Comparison of ENCODE assay signal across 30 cellular contexts in the genomic region with DNA sequence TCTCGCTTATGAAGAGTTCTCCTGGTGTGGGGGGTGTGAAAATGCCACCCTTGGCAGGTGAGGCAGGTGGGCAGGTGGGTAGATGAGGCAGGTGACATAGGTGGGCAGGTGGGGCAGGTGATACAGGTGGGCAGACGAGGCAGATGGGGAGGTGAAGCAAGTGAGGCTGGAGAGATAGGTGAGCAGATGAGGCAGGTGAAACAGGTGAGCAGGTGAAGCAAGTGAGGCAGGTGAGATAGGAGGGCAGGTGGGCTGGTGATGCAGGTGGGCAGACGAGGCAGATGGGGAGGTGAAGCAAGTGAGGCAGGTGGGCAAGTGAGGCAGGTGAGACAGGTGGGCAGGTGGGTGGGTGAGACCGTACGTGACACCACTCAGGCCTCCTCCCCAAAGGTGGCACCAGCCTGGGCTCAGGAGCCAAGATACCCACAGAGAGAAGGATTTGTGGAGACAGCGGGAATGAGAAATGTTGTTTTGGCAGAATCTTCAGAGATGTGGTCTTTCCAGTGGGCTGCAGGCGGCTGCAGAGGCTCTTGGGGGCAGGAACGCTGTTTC.
"Had no signal": no experiment of that assay in that cellular context is flagged by ENCODE, and none has a peak within 500 bp of the region (broad histone marks: within the 10 kb centered on the region; RNA-seq: fewer than 3 reads in every experiment).

No MANE protein-coding gene starts in this region.

- H3K27me3 ChIP-seq: ascending aorta, Peyer's patch, SJSA1 had no signal

- DNase-seq: activated CD4-positive, alpha-beta T cell treated with anti-CD3 and anti-CD28 coated beads for 36 hours; activated CD4-positive, alpha-beta T cell treated with anti-CD3 and anti-CD28 coated beads, Interleukin-2, amount 10 ng/mL, durations not matched to agents 7 days and 5 days; activated CD4-positive, alpha-beta T cell treated with anti-CD3 and anti-CD28 coated beads, Interleukin-2, amount 50 U/mL, for 48 hours; activated CD8-positive, alpha-beta memory T cell treated with anti-CD3 and anti-CD28 coated beads, Interleukin-2, amount 50 U/mL, for 4 hours; activated effector memory CD4-positive, alpha-beta T cell treated with Interleukin-2 at 50 U/mL for 16 hours; activated naive CD4-positive, alpha-beta T cell treated with anti-CD3 and anti-CD28 coated beads, Interleukin-2, amount 50 U/mL, for 16 hours; activated naive CD8-positive, alpha-beta T cell treated with anti-CD3 and anti-CD28 coated beads for 36 hours; activated T-cell treated with anti-CD3 and anti-CD28 coated beads for 4 hours; activated T-cell treated with anti-CD3 and anti-CD28 coated beads, Interleukin-2, amount 50 U/mL, for 48 hours; amniotic stem cell; cerebellar nuclear complex; Karpas-422; KBM-7; NCI-H1105; NCI-H1417 treated with DMSO at 0.1 percent for 48 hours; NCI-H187 treated with DMSO at 0.1 percent for 48 hours; NCI-H2081; NCI-H510A; NCI-H526; NCI-H748 treated with DMSO at 0.1 percent for 48 hours; NK-92 treated with Interleukin-12 subunit alpha and Interleukin-12 subunit beta, amount 100 ng/mL, for 24 hours; PC-3; Peyer's patch; RPMI8226; SHP77 treated with DMSO at 0.1 percent for 48 hours; SK-N-SH had no signal

- H3K9ac ChIP-seq: SK-N-SH had no signal

- H3K9me3 ChIP-seq: ascending aorta, Peyer's patch, SJSA1, SK-N-SH had no signal

- H3K4me3 Mint-ChIP-seq: activated CD4-positive, alpha-beta T cell treated with anti-CD3 and anti-CD28 coated beads for 36 hours; activated CD4-positive, alpha-beta T cell treated with anti-CD3 and anti-CD28 coated beads, Interleukin-2, amount 10 ng/mL, durations not matched to agents 7 days and 5 days; activated naive CD8-positive, alpha-beta T cell treated with anti-CD3 and anti-CD28 coated beads for 36 hours; T-helper 1 cell treated with Interleukin-12 subunit alpha and Interleukin-12 subunit beta and Interleukin-4 antibody, amounts not matched to agents 30 μg/mL and 1 μg/mL, for 36 hours; T-helper 2 cell treated with Interferon-gamma antibody and Interleukin-4, amounts not matched to agents 5 μg/mL and 100 μg/mL, for 36 hours had no signal

- ATAC-seq: activated CD4-positive, alpha-beta T cell treated with anti-CD3 and anti-CD28 coated beads for 36 hours; PC-3 had no signal

- H3K4me3 ChIP-seq: ascending aorta, Peyer's patch, SJSA1 had no signal

- H3K9me2 ChIP-seq: SK-N-SH had no signal

- H3K27ac Mint-ChIP-seq: activated CD4-positive, alpha-beta T cell treated with anti-CD3 and anti-CD28 coated beads for 36 hours; activated CD4-positive, alpha-beta T cell treated with anti-CD3 and anti-CD28 coated beads, Interleukin-2, amount 10 ng/mL, durations not matched to agents 7 days and 5 days; activated naive CD8-positive, alpha-beta T cell treated with anti-CD3 and anti-CD28 coated beads for 36 hours; T-helper 1 cell treated with Interleukin-12 subunit alpha and Interleukin-12 subunit beta and Interleukin-4 antibody, amounts not matched to agents 30 μg/mL and 1 μg/mL, for 36 hours; T-helper 2 cell treated with Interferon-gamma antibody and Interleukin-4, amounts not matched to agents 5 μg/mL and 100 μg/mL, for 36 hours had no signal

- H3K27me3 Mint-ChIP-seq: activated CD4-positive, alpha-beta T cell treated with anti-CD3 and anti-CD28 coated beads for 36 hours; activated CD4-positive, alpha-beta T cell treated with anti-CD3 and anti-CD28 coated beads, Interleukin-2, amount 10 ng/mL, durations not matched to agents 7 days and 5 days; activated naive CD8-positive, alpha-beta T cell treated with anti-CD3 and anti-CD28 coated beads for 36 hours had no signal

- H3K4me1 Mint-ChIP-seq: activated CD4-positive, alpha-beta T cell treated with anti-CD3 and anti-CD28 coated beads for 36 hours; activated CD4-positive, alpha-beta T cell treated with anti-CD3 and anti-CD28 coated beads, Interleukin-2, amount 10 ng/mL, durations not matched to agents 7 days and 5 days; activated naive CD8-positive, alpha-beta T cell treated with anti-CD3 and anti-CD28 coated beads for 36 hours had no signal

- H3K4me1 ChIP-seq: ascending aorta, Peyer's patch, SJSA1 had no signal

- H3K27ac ChIP-seq: ascending aorta, Peyer's patch, SJSA1 had no signal

- H3K4me2 ChIP-seq: SK-N-SH had no signal

- H3K36me3 ChIP-seq: ascending aorta, Peyer's patch, SJSA1 had no signal

- H3K9me3 Mint-ChIP-seq: activated CD4-positive, alpha-beta T cell treated with anti-CD3 and anti-CD28 coated beads, Interleukin-2, amount 10 ng/mL, durations not matched to agents 7 days and 5 days; activated naive CD8-positive, alpha-beta T cell treated with anti-CD3 and anti-CD28 coated beads for 36 hours; T-helper 1 cell treated with Interleukin-12 subunit alpha and Interleukin-12 subunit beta and Interleukin-4 antibody, amounts not matched to agents 30 μg/mL and 1 μg/mL, for 36 hours; T-helper 2 cell treated with Interferon-gamma antibody and Interleukin-4, amounts not matched to agents 5 μg/mL and 100 μg/mL, for 36 hours had no signal

- H3K36me3 Mint-ChIP-seq: activated naive CD8-positive, alpha-beta T cell treated with anti-CD3 and anti-CD28 coated beads for 36 hours had no signal
